15 cellular contexts compared by ENCODE assay signal in the genomic region with DNA sequence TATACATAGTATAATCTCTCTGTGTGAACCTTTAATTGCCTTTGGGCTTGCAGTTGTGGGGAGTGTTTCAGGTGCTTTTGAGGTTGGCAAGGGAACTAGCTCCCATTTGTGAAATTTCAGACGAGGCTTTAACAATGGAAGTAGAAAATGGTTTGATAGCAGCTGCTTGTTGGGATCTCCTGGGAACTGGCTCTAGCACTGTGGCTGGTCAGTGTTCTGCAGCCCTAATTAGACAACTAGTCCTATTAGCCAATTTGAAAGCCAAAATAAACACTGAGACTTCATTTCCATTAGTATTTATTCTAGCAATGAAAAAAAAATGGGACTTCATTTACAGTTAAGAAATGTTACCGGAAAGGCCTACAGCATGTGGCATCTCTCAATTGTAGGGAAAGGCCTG.
"Had no signal": no experiment of that assay in that cellular context is flagged by ENCODE, and none has a peak within 500 bp of the region (broad histone marks: within the 10 kb centered on the region; RNA-seq: fewer than 3 reads in every experiment).

No MANE protein-coding gene starts in this region.

- H3K4me3 ChIP-seq: breast epithelium, dorsolateral prefrontal cortex, lung, smooth muscle cell, tibial artery, vagina had no signal

- DNase-seq: activated CD4-positive, alpha-beta T cell treated with anti-CD3 and anti-CD28 coated beads for 4 hours; activated CD8-positive, alpha-beta memory T cell treated with anti-CD3 and anti-CD28 coated beads, Interleukin-2, amount 50 U/mL, for 48 hours; activated CD8-positive, alpha-beta T cell treated with anti-CD3 and anti-CD28 coated beads, Interleukin-2, amount 10 ng/mL, durations not matched to agents 7 days and 5 days; aorta; dorsolateral prefrontal cortex; midbrain; naive B cell; retina; tibial artery; WERI-Rb-1 had no signal

- H3K27me3 ChIP-seq: breast epithelium, dorsolateral prefrontal cortex, tibial artery, vagina had no signal

- H3K36me3 ChIP-seq: breast epithelium, tibial artery, vagina, WERI-Rb-1 had no signal

- ATAC-seq: activated CD8-positive, alpha-beta T cell treated with anti-CD3 and anti-CD28 coated beads, Interleukin-2, amount 10 ng/mL, durations not matched to agents 7 days and 5 days; stimulated activated memory B cell treated with anti-CD40 and anti-IgM and Interleukin-4, amounts not matched to agents 10 μg/mL and 1 μg/mL and 100 μg/mL, for 72 hours had no signal
